Comparison of ENCODE assay signal across 1 cellular context in the genomic region with DNA sequence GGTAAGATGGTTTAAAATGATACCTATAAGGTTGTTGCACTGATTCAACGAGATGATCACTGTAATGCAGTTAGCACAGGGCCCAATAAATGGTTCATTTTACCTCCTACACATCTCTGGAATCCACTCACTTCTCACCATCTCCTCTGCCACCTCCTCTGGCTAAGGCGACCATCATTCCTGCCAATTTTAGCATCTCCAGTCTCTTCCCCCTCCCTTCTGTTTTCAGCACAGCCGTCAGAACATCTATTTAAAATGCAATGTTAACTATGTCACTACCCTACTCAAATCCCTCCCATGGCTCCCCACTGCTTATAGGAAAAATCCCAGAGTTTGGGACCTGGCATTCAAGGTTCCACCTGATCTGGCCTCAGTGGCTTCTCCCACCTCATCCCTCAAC.
TF ChIP-seq lines count a peak whose summit lies in the region.

No MANE protein-coding gene starts in this region.

TF ChIP-seq in HEK293, 187 proteins besides CTCF, POLR2A, EP300 and RAD21 (continued from another document):
- TF ChIP-seq, protein P1, sequence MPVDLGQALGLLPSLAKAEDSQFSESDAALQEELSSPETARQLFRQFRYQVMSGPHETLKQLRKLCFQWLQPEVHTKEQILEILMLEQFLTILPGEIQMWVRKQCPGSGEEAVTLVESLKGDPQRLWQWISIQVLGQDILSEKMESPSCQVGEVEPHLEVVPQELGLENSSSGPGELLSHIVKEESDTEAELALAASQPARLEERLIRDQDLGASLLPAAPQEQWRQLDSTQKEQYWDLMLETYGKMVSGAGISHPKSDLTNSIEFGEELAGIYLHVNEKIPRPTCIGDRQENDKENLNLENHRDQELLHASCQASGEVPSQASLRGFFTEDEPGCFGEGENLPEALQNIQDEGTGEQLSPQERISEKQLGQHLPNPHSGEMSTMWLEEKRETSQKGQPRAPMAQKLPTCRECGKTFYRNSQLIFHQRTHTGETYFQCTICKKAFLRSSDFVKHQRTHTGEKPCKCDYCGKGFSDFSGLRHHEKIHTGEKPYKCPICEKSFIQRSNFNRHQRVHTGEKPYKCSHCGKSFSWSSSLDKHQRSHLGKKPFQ (tag by site-specific recombination; IDR thresholded peaks at IDR 0.05) = no peak
